In the genomic region with DNA sequence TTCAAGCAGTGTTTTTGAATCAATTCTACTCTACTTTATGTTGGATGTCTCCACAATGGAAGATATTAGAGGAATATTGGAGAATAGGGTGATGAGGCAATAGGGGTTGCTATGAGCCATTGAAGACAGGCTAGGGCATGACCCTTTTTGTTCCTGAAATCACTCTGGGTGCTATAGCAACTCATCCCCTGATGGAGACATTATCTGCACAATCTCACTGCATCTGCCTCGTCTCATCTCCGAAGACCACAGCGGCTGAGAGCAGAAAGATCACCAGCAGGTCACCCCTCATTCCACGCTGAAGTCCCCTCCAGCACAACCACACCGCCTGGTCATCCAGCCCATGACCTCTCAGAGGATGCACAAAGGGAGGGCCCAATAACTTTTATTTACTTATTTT, we compare ENCODE assay signal across 11 cellular contexts.
"Had no signal": no experiment of that assay in that cellular context is flagged by ENCODE, and none has a peak within 500 bp of the region (broad histone marks: within the 10 kb centered on the region; RNA-seq: fewer than 3 reads in every experiment).

No MANE protein-coding gene starts in this region.

- H3K9ac ChIP-seq: GM23248 had no signal

- H3K4me2 ChIP-seq: GM23338 had no signal

- H3K4me3 ChIP-seq: GM23248, GM23338, HAP-1 had no signal

- H3K36me3 ChIP-seq: HAP-1 had no signal

- FAIRE-seq: H1, H54 had no signal

- DNase-seq: GM23248, GOT3, H7, H9, HCEC 1CT, HFFc6 had no signal

- H3K4me1 ChIP-seq: HAP-1 had no signal

- H3K27ac ChIP-seq: GM23248 had no signal

- H2AFZ ChIP-seq: GM23248, GM23338 had no signal

- H3K9me3 ChIP-seq: HAP-1 had no signal

- ATAC-seq: GM23338, HCT116 had no signal
